In genomic region chr4:65383589-65384305, GRCh38 we compare ENCODE assay signal across 26 cellular contexts.
DNase-seq lines count a peak whose midpoint lies in the region; ATAC-seq, FAIRE-seq and TF ChIP-seq lines count a peak whose summit lies in the region.
"Had no signal": no experiment of that assay in that cellular context is flagged by ENCODE, and none has a peak within 500 bp of the region (broad histone marks: within the 10 kb centered on the region; RNA-seq: fewer than 3 reads in every experiment).

No MANE protein-coding gene starts in this region.

- CTCF ChIA-PET in Panc1 (lab: Charles Lee) = no interaction called here

- no peak for TF ChIP-seq POLR2A in GM12891 (IDR thresholded peaks at IDR 0.05; ENCODE audit: low read depth, low read length)

- H3K36me3 ChIP-seq in Panc1 (ENCODE audit: control insufficient read depth, insufficient read depth, low read length) (no peaks in the 10 kb centered on the region), bronchial epithelial cell (ENCODE audit: control insufficient read depth, insufficient read depth, low read length) (no peaks in the 10 kb centered on the region)
- H3K36me3 ChIP-seq: gastroesophageal sphincter, thyroid gland had no signal

- H3K27ac ChIP-seq in Panc1 (ENCODE audit: low read length) = no peak overlapping the region
- H3K27ac ChIP-seq: gastroesophageal sphincter, GM23248, KMS-11, thyroid gland had no signal

- H3K4me3 ChIP-seq in Panc1 (ENCODE audit: low read depth in 2 of 2, low read length in 2 of 2) (no peak overlapping the region), bronchial epithelial cell (ENCODE audit: low read depth, low read length) (no peak overlapping the region)
- H3K4me3 ChIP-seq: gastroesophageal sphincter, GM23248, thyroid gland had no signal

- ATAC-seq in Panc1 = no peak
- no peak for ATAC-seq in Right ventricle myocardium superior (ENCODE audit: poor library complexity)
- ATAC-seq: activated T-helper 17 cell treated with anti-CD3 and anti-CD28 coated beads, Interleukin-2, amount 50 U/mL, for 72 hours; gastroesophageal sphincter; natural killer cell; stimulated activated naive B cell treated with anti-CD40 and anti-IgM and Interleukin-4, amounts not matched to agents 10 μg/mL and 1 μg/mL and 100 μg/mL, for 72 hours had no signal

- H3K9me3 Mint-ChIP-seq in activated T-helper 2 cell treated with anti-CD3 and anti-CD28 coated beads, Interferon-gamma antibody, Interleukin-2, Interleukin-4, amounts not matched to agents 10 μg/mL and 5 μg/mL and 100 μg/mL, durations not matched to agents 14 hours and 24 hours and 36 hours = no peaks in the 10 kb centered on the region
- H3K9me3 Mint-ChIP-seq: activated CD4-positive, alpha-beta T cell treated with anti-CD3 and anti-CD28 coated beads, Interleukin-2, amount 10 ng/mL, durations not matched to agents 24 days and 14 days; activated T-helper 17 cell treated with anti-CD3 and anti-CD28 coated beads, Interleukin-2, amount 50 U/mL, for 72 hours had no signal

- in situ Hi-C loops in Panc1 (cut with HindIII; ENCODE audit: low pct_unique_long_range_greater_than_20kb, low sequenced_read_pairs) = no loop called here

- H3K4me3 Mint-ChIP-seq in activated T-helper 2 cell treated with anti-CD3 and anti-CD28 coated beads, Interferon-gamma antibody, Interleukin-2, Interleukin-4, amounts not matched to agents 10 μg/mL and 5 μg/mL and 100 μg/mL, durations not matched to agents 14 hours and 24 hours and 36 hours (ENCODE audit: low read depth) = no peak overlapping the region
- H3K4me3 Mint-ChIP-seq: activated CD4-positive, alpha-beta T cell treated with anti-CD3 and anti-CD28 coated beads, Interleukin-2, amount 10 ng/mL, durations not matched to agents 24 days and 14 days; activated naive CD8-positive, alpha-beta T cell treated with anti-CD3 and anti-CD28 coated beads for 36 hours; activated T-helper 17 cell treated with anti-CD3 and anti-CD28 coated beads, Interleukin-2, amount 50 U/mL, for 72 hours; CD4-positive, CD25-positive, alpha-beta regulatory T cell; natural killer cell; stimulated activated naive B cell treated with anti-CD40 and anti-IgM and Interleukin-4, amounts not matched to agents 10 μg/mL and 1 μg/mL and 100 μg/mL, for 72 hours; T-helper 1 cell treated with Interleukin-12 subunit alpha and Interleukin-12 subunit beta and Interleukin-4 antibody, amounts not matched to agents 30 μg/mL and 1 μg/mL, for 36 hours had no signal

- TF ChIP-seq CTCF in Panc1 (IDR thresholded peaks at IDR 0.05) = no peak
- no peak for TF ChIP-seq CTCF in bronchial epithelial cell (IDR thresholded peaks at IDR 0.05; ENCODE audit: insufficient read depth, low read length, severe bottlenecking)

- H3K4me1 Mint-ChIP-seq in activated T-helper 2 cell treated with anti-CD3 and anti-CD28 coated beads, Interferon-gamma antibody, Interleukin-2, Interleukin-4, amounts not matched to agents 10 μg/mL and 5 μg/mL and 100 μg/mL, durations not matched to agents 14 hours and 24 hours and 36 hours (ENCODE audit: low read depth) = no peaks in the 10 kb centered on the region
- H3K4me1 Mint-ChIP-seq: activated CD4-positive, alpha-beta T cell treated with anti-CD3 and anti-CD28 coated beads, Interleukin-2, amount 10 ng/mL, durations not matched to agents 24 days and 14 days; activated naive CD8-positive, alpha-beta T cell treated with anti-CD3 and anti-CD28 coated beads for 36 hours; activated T-helper 17 cell treated with anti-CD3 and anti-CD28 coated beads, Interleukin-2, amount 50 U/mL, for 72 hours; CD4-positive, CD25-positive, alpha-beta regulatory T cell; natural killer cell; stimulated activated naive B cell treated with anti-CD40 and anti-IgM and Interleukin-4, amounts not matched to agents 10 μg/mL and 1 μg/mL and 100 μg/mL, for 72 hours had no signal

- no peaks in the 10 kb centered on the region for H3K9me3 ChIP-seq in Panc1 (ENCODE audit: control insufficient read depth, insufficient read depth, low read depth, low read length)
- H3K9me3 ChIP-seq: gastroesophageal sphincter, thyroid gland had no signal

- intact Hi-C loops in Panc1 (cut with micrococcal nuclease; ENCODE audit: unreplicated experiment) = no loop called here
- intact Hi-C loops in Right ventricle myocardium superior (cut with DNase I) = no loop called here
- intact Hi-C loops in activated T-helper 2 cell treated with anti-CD3 and anti-CD28 coated beads, Interferon-gamma antibody, Interleukin-2, Interleukin-4, amounts not matched to agents 10 μg/mL and 5 μg/mL and 100 μg/mL, durations not matched to agents 14 hours and 24 hours and 36 hours (cut with micrococcal nuclease) = no loop called here

- H3K27ac Mint-ChIP-seq in activated T-helper 2 cell treated with anti-CD3 and anti-CD28 coated beads, Interferon-gamma antibody, Interleukin-2, Interleukin-4, amounts not matched to agents 10 μg/mL and 5 μg/mL and 100 μg/mL, durations not matched to agents 14 hours and 24 hours and 36 hours = no peak overlapping the region
- H3K27ac Mint-ChIP-seq: activated CD4-positive, alpha-beta T cell treated with anti-CD3 and anti-CD28 coated beads, Interleukin-2, amount 10 ng/mL, durations not matched to agents 24 days and 14 days; activated naive CD8-positive, alpha-beta T cell treated with anti-CD3 and anti-CD28 coated beads for 36 hours; activated T-helper 17 cell treated with anti-CD3 and anti-CD28 coated beads, Interleukin-2, amount 50 U/mL, for 72 hours; CD4-positive, CD25-positive, alpha-beta regulatory T cell; natural killer cell; stimulated activated naive B cell treated with anti-CD40 and anti-IgM and Interleukin-4, amounts not matched to agents 10 μg/mL and 1 μg/mL and 100 μg/mL, for 72 hours; T-helper 1 cell treated with Interleukin-12 subunit alpha and Interleukin-12 subunit beta and Interleukin-4 antibody, amounts not matched to agents 30 μg/mL and 1 μg/mL, for 36 hours had no signal

- BruUV-seq in Panc1 (replicated peaks; lab: Mats Ljungman, UMichigan) = no TSS peak

- H3K27me3 ChIP-seq in Panc1 (ENCODE audit: control insufficient read depth, insufficient read depth, low read length) = no peaks in the 10 kb centered on the region
- H3K27me3 ChIP-seq in bronchial epithelial cell (ENCODE audit: control insufficient read depth, insufficient read depth, low read length) = no peaks in the 10 kb centered on the region
- H3K27me3 ChIP-seq: gastroesophageal sphincter, thyroid gland had no signal

- FAIRE-seq in bronchial epithelial cell (lab: Jason Lieb, UNC) (no peak), GM12891 (lab: Jason Lieb, UNC) (no peak)

- H3K36me3 Mint-ChIP-seq in activated T-helper 2 cell treated with anti-CD3 and anti-CD28 coated beads, Interferon-gamma antibody, Interleukin-2, Interleukin-4, amounts not matched to agents 10 μg/mL and 5 μg/mL and 100 μg/mL, durations not matched to agents 14 hours and 24 hours and 36 hours (ENCODE audit: low read depth) = no peaks in the 10 kb centered on the region
- H3K36me3 Mint-ChIP-seq: activated naive CD8-positive, alpha-beta T cell treated with anti-CD3 and anti-CD28 coated beads for 36 hours; CD4-positive, CD25-positive, alpha-beta regulatory T cell; natural killer cell; stimulated activated naive B cell treated with anti-CD40 and anti-IgM and Interleukin-4, amounts not matched to agents 10 μg/mL and 1 μg/mL and 100 μg/mL, for 72 hours had no signal

- POLR2A ChIA-PET in Panc1 (lab: Charles Lee) = no interaction called here

- no peaks in the 10 kb centered on the region for H3K4me1 ChIP-seq in Panc1 (ENCODE audit: control insufficient read depth, insufficient read depth, low read length)
- H3K4me1 ChIP-seq: gastroesophageal sphincter, thyroid gland had no signal

- DNase-seq in HCEC 1CT (peak; percentile 66), Panc1 (ENCODE audit: low read depth, low spot score) (peak; percentile 2), bronchial epithelial cell (ENCODE audit: low read depth) (peak; percentile 78), myocyte (ENCODE audit: low read depth) (peak; percentile 5), GM12891 (ENCODE audit: insufficient read length, low spot score) (no peak), Right ventricle myocardium superior (no peak)
- DNase-seq in stimulated activated CD4-positive, alpha-beta T cell treated with anti-CD3 and anti-CD28 coated beads, Interleukin-12 subunit alpha, Interleukin-12 subunit beta, amount 100 ng/mL, for 4 hours = no peak
- no peak for DNase-seq in activated T-helper 2 cell treated with anti-CD3 and anti-CD28 coated beads, Interferon-gamma antibody, Interleukin-2, Interleukin-4, amounts not matched to agents 10 μg/mL and 5 μg/mL and 100 μg/mL, durations not matched to agents 14 hours and 24 hours and 36 hours (ENCODE audit: low spot score)
- DNase-seq: activated CD4-positive, alpha-beta T cell treated with anti-CD3 and anti-CD28 coated beads, Interleukin-2, amount 10 ng/mL, durations not matched to agents 24 days and 14 days; activated naive CD8-positive, alpha-beta T cell treated with anti-CD3 and anti-CD28 coated beads for 36 hours; CD4-positive, CD25-positive, alpha-beta regulatory T cell; dermis blood vessel endothelial cell; GM23248; kidney glomerular epithelial cell; mesendoderm; natural killer cell; NCI-H1105 treated with DMSO at 0.1 percent for 48 hours; NCI-H524; SIG-M5; stimulated activated CD4-positive, alpha-beta T cell treated with anti-CD3 and anti-CD28 coated beads, Interleukin-1b, Interleukin-23, amount 100 ng/mL, for 48 hours; stimulated activated naive B cell treated with anti-CD40 and anti-IgM and Interleukin-4, amounts not matched to agents 10 μg/mL and 1 μg/mL and 100 μg/mL, for 72 hours; thyroid gland had no signal

- H3K27me3 Mint-ChIP-seq in activated T-helper 2 cell treated with anti-CD3 and anti-CD28 coated beads, Interferon-gamma antibody, Interleukin-2, Interleukin-4, amounts not matched to agents 10 μg/mL and 5 μg/mL and 100 μg/mL, durations not matched to agents 14 hours and 24 hours and 36 hours (ENCODE audit: low read depth) = no peaks in the 10 kb centered on the region
- H3K27me3 Mint-ChIP-seq: activated CD4-positive, alpha-beta T cell treated with anti-CD3 and anti-CD28 coated beads, Interleukin-2, amount 10 ng/mL, durations not matched to agents 24 days and 14 days; activated naive CD8-positive, alpha-beta T cell treated with anti-CD3 and anti-CD28 coated beads for 36 hours; activated T-helper 17 cell treated with anti-CD3 and anti-CD28 coated beads, Interleukin-2, amount 50 U/mL, for 72 hours; CD4-positive, CD25-positive, alpha-beta regulatory T cell; stimulated activated naive B cell treated with anti-CD40 and anti-IgM and Interleukin-4, amounts not matched to agents 10 μg/mL and 1 μg/mL and 100 μg/mL, for 72 hours had no signal

TF ChIP-seq in GM12891, 5 proteins besides CTCF, POLR2A, EP300 and RAD21:
- TF ChIP-seq TAF1 (IDR thresholded peaks at IDR 0.05; ENCODE audit: low read depth, low read length) (no peak), POU2F2 (IDR thresholded peaks at IDR 0.05; ENCODE audit: low read depth, low read length) (no peak), SPI1 (IDR thresholded peaks at IDR 0.05; ENCODE audit: low read depth, low read length) (no peak), POLR2AphosphoS5 (IDR thresholded peaks at IDR 0.05; ENCODE audit: low read depth, low read length) (no peak), PAX5 (IDR thresholded peaks at IDR 0.05; ENCODE audit: insufficient read depth, low read length, severe bottlenecking) (no peak)

Comparison
In these comparisons a context has a peak if more than half of its experiments do, and no peak if none do; other contexts are left out.
1. DNase-seq: peak in HCEC 1CT (single experiment), Panc1 (single experiment), bronchial epithelial cell (single experiment) and myocyte (single experiment); none in GM12891 (single experiment), stimulated activated CD4-positive, alpha-beta T cell treated with anti-CD3 and anti-CD28 coated beads, Interleukin-12 subunit alpha, Interleukin-12 subunit beta, amount 100 ng/mL, for 4 hours (single experiment), Right ventricle myocardium superior (single experiment) and activated T-helper 2 cell treated with anti-CD3 and anti-CD28 coated beads, Interferon-gamma antibody, Interleukin-2, Interleukin-4, amounts not matched to agents 10 μg/mL and 5 μg/mL and 100 μg/mL, durations not matched to agents 14 hours and 24 hours and 36 hours (single experiment).